3 cellular contexts compared by ENCODE assay signal in genomic region chr3:132145833-132146232, GRCh38.
TF ChIP-seq lines count a peak whose summit lies in the region.

No MANE protein-coding gene starts in this region.

TF ChIP-seq in SK-N-SH, 30 proteins besides CTCF, POLR2A, EP300 and RAD21:
- TF ChIP-seq RFX5 (IDR thresholded peaks at IDR 0.05; ENCODE audit: low read length), result no peak
- TF ChIP-seq TCF12 (IDR thresholded peaks at IDR 0.05), result no peak
- no peak for TF ChIP-seq MEF2A (IDR thresholded peaks at IDR 0.05; ENCODE audit: borderline replicate concordance, low read depth)
- TF ChIP-seq MXI1 (IDR thresholded peaks at IDR 0.05; ENCODE audit: low read depth, low read length), result no peak
- no peak for TF ChIP-seq SMC3 (IDR thresholded peaks at IDR 0.05; ENCODE audit: low read depth, low read length)
- no peak for TF ChIP-seq RCOR1 (IDR thresholded peaks at IDR 0.05; ENCODE audit: low read length)
- no peak for TF ChIP-seq TEAD4 (IDR thresholded peaks at IDR 0.05; ENCODE audit: borderline replicate concordance, insufficient read depth)
- no peak for TF ChIP-seq FOSL2 (IDR thresholded peaks at IDR 0.05; ENCODE audit: borderline replicate concordance, low read depth)
- TF ChIP-seq YY1 (IDR thresholded peaks at IDR 0.05; ENCODE audit: low read depth), result no peak
- TF ChIP-seq SIN3A (IDR thresholded peaks at IDR 0.05; ENCODE audit: borderline replicate concordance, low read depth, low read length), result no peak
- no peak for TF ChIP-seq FOXM1 (IDR thresholded peaks at IDR 0.05; ENCODE audit: low read depth)
- no peak for TF ChIP-seq USF1 (IDR thresholded peaks at IDR 0.05; ENCODE audit: borderline replicate concordance, low read depth)
- no peak for TF ChIP-seq MAX (IDR thresholded peaks at IDR 0.05; ENCODE audit: low read depth)
- no peak for TF ChIP-seq IRF3 (IDR thresholded peaks at IDR 0.05; ENCODE audit: low read depth, low read length)
- no peak for TF ChIP-seq PBX3 (IDR thresholded peaks at IDR 0.05)
- TF ChIP-seq POLR2AphosphoS5 (IDR thresholded peaks at IDR 0.05; ENCODE audit: low read depth, low read length), result no peak
- TF ChIP-seq USF2 (IDR thresholded peaks at IDR 0.05; ENCODE audit: borderline replicate concordance, low read depth, low read length), result no peak

TF ChIP-seq in SK-N-SH treated with all-trans-retinoic acid at 6 μM for 48 hours, 23 proteins besides CTCF, POLR2A, EP300 and RAD21:
- TF ChIP-seq TCF4 (CRISPR knock-in tag; IDR thresholded peaks at IDR 0.05; ENCODE audit: borderline replicate concordance), result no peak

TF ChIP-seq in IMR-90, 13 proteins besides CTCF, POLR2A, EP300 and RAD21:
- no peak for TF ChIP-seq NFE2L2 (IDR thresholded peaks at IDR 0.05; ENCODE audit: low read depth, low read length)
- no peak for TF ChIP-seq RCOR1 (IDR thresholded peaks at IDR 0.05; ENCODE audit: insufficient replicate concordance, low read length)
- no peak for TF ChIP-seq RFX5 (IDR thresholded peaks at IDR 0.05; ENCODE audit: low read depth, low read length)
- TF ChIP-seq MXI1 (IDR thresholded peaks at IDR 0.05; ENCODE audit: borderline replicate concordance, low read depth, low read length), result no peak
TF ChIP-seq in IMR-90: peak in this region for 0.
